In the genomic region with DNA sequence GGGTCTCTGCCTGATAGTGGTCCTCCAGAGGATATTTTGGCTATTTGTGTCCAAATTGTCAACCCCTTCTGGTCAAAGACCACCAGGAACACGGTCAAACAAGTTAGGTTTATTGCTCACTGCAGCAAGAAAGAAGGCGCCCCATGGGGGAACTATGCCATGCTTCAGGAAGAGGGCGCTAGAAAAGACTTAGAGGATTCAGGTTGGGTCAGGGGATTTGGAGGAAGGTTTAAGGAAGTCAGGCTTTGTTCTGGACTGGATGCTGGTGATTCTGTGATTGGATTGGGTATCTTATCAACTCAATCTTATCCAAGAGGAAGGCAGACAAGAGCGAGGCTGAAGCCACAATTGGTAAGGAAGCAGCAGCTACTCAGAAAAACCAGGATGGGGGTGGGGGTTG, we compare ENCODE assay signal across 22 cellular contexts. TPM values are rescaled to one million over a fixed set of nuclear protein-coding genes. Genes with fewer than 3 reads are reported as not detected.
DNase-seq lines count a peak whose midpoint lies in the region; ATAC-seq, FAIRE-seq and TF ChIP-seq lines count a peak whose summit lies in the region.
"Had no signal": no experiment of that assay in that cellular context is flagged by ENCODE, and none has a peak within 500 bp of the region (broad histone marks: within the 10 kb centered on the region; RNA-seq: fewer than 3 reads in every experiment).

No MANE protein-coding gene starts in this region.

- H4K20me1 ChIP-seq in astrocyte (ENCODE audit: insufficient read depth, low read length) (no peaks in the 10 kb centered on the region), neural progenitor cell (ENCODE audit: low read depth) (no peaks in the 10 kb centered on the region)

- H3K4me3 Mint-ChIP-seq in astrocyte (ENCODE audit: unreplicated experiment) (no peak overlapping the region), neural progenitor cell (no peak overlapping the region)
- H3K4me3 Mint-ChIP-seq in activated naive CD8-positive, alpha-beta T cell treated with anti-CD3 and anti-CD28 coated beads for 36 hours = no peak overlapping the region
- H3K4me3 Mint-ChIP-seq: activated CD8-positive, alpha-beta T cell treated with anti-CD3 and anti-CD28 coated beads, Interleukin-2, amount 10 ng/mL, durations not matched to agents 7 days and 5 days; activated naive CD8-positive, alpha-beta T cell; CD8-positive, alpha-beta memory T cell; nephron; stimulated activated naive B cell treated with anti-CD40 and anti-IgM and Interleukin-4, amounts not matched to agents 10 μg/mL and 1 μg/mL and 100 μg/mL, for 72 hours had no signal

- H3K4me3 ChIP-seq in H7 (ENCODE audit: insufficient read depth, low read depth, low read length) = no peak overlapping the region
- H3K4me3 ChIP-seq in astrocyte (ENCODE audit: insufficient read depth, low read depth, low read length) = no peak overlapping the region
- no peak overlapping the region for H3K4me3 ChIP-seq in gastroesophageal sphincter
- no peak overlapping the region for H3K4me3 ChIP-seq in spleen
- no peak overlapping the region for H3K4me3 ChIP-seq in neural progenitor cell
- H3K4me3 ChIP-seq: SJCRH30 had no signal

- no peak for ATAC-seq in gastroesophageal sphincter
- ATAC-seq: activated CD8-positive, alpha-beta T cell treated with anti-CD3 and anti-CD28 coated beads, Interleukin-2, amount 10 ng/mL, durations not matched to agents 7 days and 5 days; stimulated activated naive B cell treated with anti-CD40 and anti-IgM and Interleukin-4, amounts not matched to agents 10 μg/mL and 1 μg/mL and 100 μg/mL, for 72 hours had no signal

- intact Hi-C loops in spleen (cut with DNase I; ENCODE audit: low total_unique reads) = loop anchor here (5.0 kb wide), 1 partner anchor 42 kb away; no protein-coding TSS in a partner anchor

- H3K27ac ChIP-seq in astrocyte (ENCODE audit: low read depth, low read length) (no peak overlapping the region), gastroesophageal sphincter (peak overlapping the region in 3 of 4 donors; percentile 58 to 64 (median 59)), spleen (peak overlapping the region in 5 of 8 donors; percentile 7 to 63 (median 62)), neural progenitor cell (no peak overlapping the region)
- H3K27ac ChIP-seq: SJCRH30 had no signal

- H3K4me2 ChIP-seq in astrocyte (ENCODE audit: low read length) = no peak overlapping the region
- H3K4me2 ChIP-seq in neural progenitor cell = no peak overlapping the region

- H3K36me3 ChIP-seq in H7 (replicated peaks; ENCODE audit: control insufficient read depth, insufficient read depth, low read length) (peaks cover 8% of the 10 kb centered on the region), astrocyte (ENCODE audit: insufficient read depth, low read length) (peaks cover 8% of the 10 kb centered on the region), gastroesophageal sphincter (peaks cover 0 to 26% of the 10 kb centered on the region in 2 donors), spleen (peaks cover 0 to 44% (median 5%) of the 10 kb centered on the region in 6 donors), neural progenitor cell (no peaks in the 10 kb centered on the region)
- H3K36me3 ChIP-seq: SJCRH30 had no signal

- no peaks in the 10 kb centered on the region for H3K9me3 Mint-ChIP-seq in astrocyte (ENCODE audit: unreplicated experiment)
- peaks cover 2% of the 10 kb centered on the region for H3K9me3 Mint-ChIP-seq in neural progenitor cell
- H3K9me3 Mint-ChIP-seq in activated naive CD8-positive, alpha-beta T cell treated with anti-CD3 and anti-CD28 coated beads for 36 hours = no peaks in the 10 kb centered on the region
- H3K9me3 Mint-ChIP-seq: stimulated activated naive B cell treated with anti-CD40 and anti-IgM and Interleukin-4, amounts not matched to agents 10 μg/mL and 1 μg/mL and 100 μg/mL, for 72 hours had no signal

- FAIRE-seq in astrocyte (lab: Jason Lieb, UNC) = peak; percentile 72
- FAIRE-seq: bronchial epithelial cell, GM18507 had no signal

- no peak for TF ChIP-seq EP300 in gastroesophageal sphincter (IDR thresholded peaks at IDR 0.05)

- TF ChIP-seq CTCF in astrocyte (IDR thresholded peaks at IDR 0.05; ENCODE audit: insufficient read depth, low read depth, low read length) = no peak
- TF ChIP-seq CTCF in gastroesophageal sphincter (IDR thresholded peaks at IDR 0.05) = no peak
- TF ChIP-seq CTCF in spleen (IDR thresholded peaks at IDR 0.05 in 8 of 11, conservative IDR thresholded peaks at IDR 0.05 in 3 of 11) = no peak
- no peak for TF ChIP-seq CTCF in neural progenitor cell (IDR thresholded peaks at IDR 0.05)

- H3K36me3 Mint-ChIP-seq in astrocyte (ENCODE audit: low read depth, unreplicated experiment) = peaks cover 8% of the 10 kb centered on the region
- peaks cover 37% of the 10 kb centered on the region for H3K36me3 Mint-ChIP-seq in neural progenitor cell
- no peaks in the 10 kb centered on the region for H3K36me3 Mint-ChIP-seq in activated naive CD8-positive, alpha-beta T cell treated with anti-CD3 and anti-CD28 coated beads for 36 hours

- TF ChIP-seq POLR2A in gastroesophageal sphincter (IDR thresholded peaks at IDR 0.05) (no peak), spleen (IDR thresholded peaks at IDR 0.05) (no peak)

- H3F3A ChIP-seq in neural progenitor cell (ENCODE audit: low read depth) = no peaks in the 10 kb centered on the region

- H3K4me1 ChIP-seq in astrocyte (ENCODE audit: insufficient read depth, low read length) (peaks cover 8% of the 10 kb centered on the region), gastroesophageal sphincter (peaks cover 0 to 23% (median 0%) of the 10 kb centered on the region in 3 donors), spleen (peaks cover 0 to 22% (median 13%) of the 10 kb centered on the region in 6 donors), neural progenitor cell (no peaks in the 10 kb centered on the region)
- H3K4me1 ChIP-seq: SJCRH30 had no signal

- H3K79me2 ChIP-seq in astrocyte (ENCODE audit: insufficient read depth, low read length) (no peaks in the 10 kb centered on the region), neural progenitor cell (ENCODE audit: low read depth) (no peaks in the 10 kb centered on the region)

- H3K27me3 Mint-ChIP-seq in astrocyte (ENCODE audit: low read depth, unreplicated experiment) (no peaks in the 10 kb centered on the region), neural progenitor cell (ENCODE audit: insufficient read depth, low read depth) (peaks cover 2% of the 10 kb centered on the region)
- no peaks in the 10 kb centered on the region for H3K27me3 Mint-ChIP-seq in activated naive CD8-positive, alpha-beta T cell treated with anti-CD3 and anti-CD28 coated beads for 36 hours
- H3K27me3 Mint-ChIP-seq: activated naive CD8-positive, alpha-beta T cell had no signal

- no peaks in the 10 kb centered on the region for H3K4me1 Mint-ChIP-seq in astrocyte (ENCODE audit: low read depth, unreplicated experiment)
- H3K4me1 Mint-ChIP-seq in neural progenitor cell = peaks cover 8% of the 10 kb centered on the region
- H3K4me1 Mint-ChIP-seq in activated naive CD8-positive, alpha-beta T cell treated with anti-CD3 and anti-CD28 coated beads for 36 hours = peaks cover 8% of the 10 kb centered on the region

- DNase-seq in H7 (peak; percentile 54), astrocyte (ENCODE audit: low read depth) (no peak), spleen (no peak), T1000 (lab: John Stamatoyannopoulos, UW) (no peak), neural progenitor cell (ENCODE audit: low spot score) (no peak), activated T-cell treated with anti-CD3 and anti-CD28 coated beads for 4 hours (no peak)
- no peak for DNase-seq in activated naive CD8-positive, alpha-beta T cell treated with anti-CD3 and anti-CD28 coated beads for 36 hours
- DNase-seq: activated CD8-positive, alpha-beta T cell treated with anti-CD3 and anti-CD28 coated beads, Interleukin-2, amount 10 ng/mL, durations not matched to agents 7 days and 5 days; activated T-cell treated with anti-CD3 and anti-CD28 coated beads, Interleukin-2, amount 50 U/mL, for 48 hours; CD8-positive, alpha-beta memory T cell; DMS79 treated with DMSO at 0.1 percent for 48 hours; glutamatergic neuron; NCI-H1105; NCI-H526; SJCRH30; stimulated activated naive B cell treated with anti-CD40 and anti-IgM and Interleukin-4, amounts not matched to agents 10 μg/mL and 1 μg/mL and 100 μg/mL, for 72 hours had no signal

- H3K9me3 ChIP-seq in astrocyte (ENCODE audit: insufficient read depth, low read depth, low read length) (no peaks in the 10 kb centered on the region), gastroesophageal sphincter (no peaks in the 10 kb centered on the region), spleen (no peaks in the 10 kb centered on the region), neural progenitor cell (ENCODE audit: low read depth) (no peaks in the 10 kb centered on the region)
- H3K9me3 ChIP-seq: SJCRH30 had no signal

- H3K9ac ChIP-seq in astrocyte (ENCODE audit: low read length) (no peak overlapping the region), neural progenitor cell (no peak overlapping the region)

- H3K27me3 ChIP-seq in H7 (ENCODE audit: control insufficient read depth, insufficient read depth, low read length) (peaks cover 10% of the 10 kb centered on the region), astrocyte (ENCODE audit: insufficient read depth, low read length) (no peaks in the 10 kb centered on the region), gastroesophageal sphincter (no peaks in the 10 kb centered on the region), spleen (replicated peaks in 1 of 7) (peaks cover 0 to 4% (median 0%) of the 10 kb centered on the region in 7 donors), neural progenitor cell (peaks cover 19% of the 10 kb centered on the region)
- H3K27me3 ChIP-seq: SJCRH30 had no signal

- 60 to 80% methylated on average over 1 to 4 of the region's 4 CpGs for WGBS in gastroesophageal sphincter (ENCODE audit: low coverage in 1 of 2), 2 donors
- WGBS in spleen, 5 donors = 57 to 83% (median 81%) methylated on average over 2 to 4 of the region's 4 CpGs

- H3K27ac Mint-ChIP-seq in astrocyte (ENCODE audit: unreplicated experiment) = no peak overlapping the region
- no peak overlapping the region for H3K27ac Mint-ChIP-seq in neural progenitor cell
- H3K27ac Mint-ChIP-seq in activated naive CD8-positive, alpha-beta T cell treated with anti-CD3 and anti-CD28 coated beads for 36 hours = no peak overlapping the region
- H3K27ac Mint-ChIP-seq: activated naive CD8-positive, alpha-beta T cell; nephron; stimulated activated naive B cell treated with anti-CD40 and anti-IgM and Interleukin-4, amounts not matched to agents 10 μg/mL and 1 μg/mL and 100 μg/mL, for 72 hours had no signal

- no peak overlapping the region for H2AFZ ChIP-seq in astrocyte (ENCODE audit: low read depth, low read length)
- no peak overlapping the region for H2AFZ ChIP-seq in neural progenitor cell (replicated peaks)

RNA-seq across cellular contexts. Expression of a gene that starts 14.3 kb away (rescaled TPM):
- total RNA-seq in H7 (2014; rRNA removed; shearing (Covaris generic)) = 3.7 and 4.3 TPM in 2 replicates
- 30.5 and 31.2 TPM in 2 replicates for total RNA-seq in astrocyte
- 1 to 10 TPM; 4.5 to 9.5 (median 7.5) TPM for total RNA-seq in gastroesophageal sphincter
- total RNA-seq in spleen = 10 to 100 TPM; 28.7 to 35.3 (median 32.5) TPM
- 10 to 100 TPM in 1 of 3 donors, 1 to 10 TPM in 2; 6.4 to 10.3 (median 7.0) TPM for polyA plus RNA-seq in spleen
- 0.12 TPM in 1 of 2 replicates, not detected in the other for total RNA-seq in neural progenitor cell (ENCODE audit: low replicate concordance)
- 10 to 100 TPM; 17.3 to 17.6 TPM for total RNA-seq in activated naive CD8-positive, alpha-beta T cell treated with anti-CD3 and anti-CD28 coated beads for 36 hours

RNA-seq across cellular contexts. Expression of a gene that starts 41.1 kb away (rescaled TPM):
- total RNA-seq in H7 (2014; rRNA removed; shearing (Covaris generic)) = 59.4 and 65.7 TPM in 2 replicates
- total RNA-seq in astrocyte (38.1 and 39.6 TPM in 2 replicates), gastroesophageal sphincter (10 to 100 TPM; 14.0 to 25.5 (median 16.9) TPM), spleen (10 to 100 TPM; 13.4 to 27.1 (median 22.5) TPM), neural progenitor cell (ENCODE audit: low replicate concordance) (26.2 and 47.7 TPM in 2 replicates)
- polyA plus RNA-seq in spleen = 10 to 100 TPM; 20.6 to 25.4 (median 24.8) TPM
- 10 to 100 TPM; 60.1 to 62.7 TPM for total RNA-seq in activated naive CD8-positive, alpha-beta T cell treated with anti-CD3 and anti-CD28 coated beads for 36 hours

RNA-seq across cellular contexts. Expression of a gene that starts 47.2 kb away (rescaled TPM):
- 0.81 TPM in 1 of 2 replicates, not detected in the other for total RNA-seq in H7 (2014; rRNA removed; shearing (Covaris generic))
- total RNA-seq in astrocyte (1.7 and 1.9 TPM in 2 replicates), gastroesophageal sphincter (1 to 10 TPM in 1 of 4 donors, under 1 TPM in 1, not detected in 2; 0.93 to 1.2 TPM), spleen (1 to 10 TPM; 1.7 to 4.7 (median 2.2) TPM), neural progenitor cell (ENCODE audit: low replicate concordance) (4.4 and 5.1 TPM in 2 replicates)
- 1 to 10 TPM; 4.0 to 6.7 (median 4.4) TPM for polyA plus RNA-seq in spleen
- 10 to 100 TPM; 22.6 to 26.1 TPM for total RNA-seq in activated naive CD8-positive, alpha-beta T cell treated with anti-CD3 and anti-CD28 coated beads for 36 hours
- total RNA-seq: HT-29 had no signal

Comparison
In these comparisons a context has a peak if more than half of its experiments do, and no peak if none do; other contexts are left out.
1. H3K27ac ChIP-seq: peak in gastroesophageal sphincter (3 of 4) and spleen (5 of 8); none in astrocyte (single experiment) and neural progenitor cell (single experiment).